Comparison of ENCODE assay signal across 8 cellular contexts in the genomic region with DNA sequence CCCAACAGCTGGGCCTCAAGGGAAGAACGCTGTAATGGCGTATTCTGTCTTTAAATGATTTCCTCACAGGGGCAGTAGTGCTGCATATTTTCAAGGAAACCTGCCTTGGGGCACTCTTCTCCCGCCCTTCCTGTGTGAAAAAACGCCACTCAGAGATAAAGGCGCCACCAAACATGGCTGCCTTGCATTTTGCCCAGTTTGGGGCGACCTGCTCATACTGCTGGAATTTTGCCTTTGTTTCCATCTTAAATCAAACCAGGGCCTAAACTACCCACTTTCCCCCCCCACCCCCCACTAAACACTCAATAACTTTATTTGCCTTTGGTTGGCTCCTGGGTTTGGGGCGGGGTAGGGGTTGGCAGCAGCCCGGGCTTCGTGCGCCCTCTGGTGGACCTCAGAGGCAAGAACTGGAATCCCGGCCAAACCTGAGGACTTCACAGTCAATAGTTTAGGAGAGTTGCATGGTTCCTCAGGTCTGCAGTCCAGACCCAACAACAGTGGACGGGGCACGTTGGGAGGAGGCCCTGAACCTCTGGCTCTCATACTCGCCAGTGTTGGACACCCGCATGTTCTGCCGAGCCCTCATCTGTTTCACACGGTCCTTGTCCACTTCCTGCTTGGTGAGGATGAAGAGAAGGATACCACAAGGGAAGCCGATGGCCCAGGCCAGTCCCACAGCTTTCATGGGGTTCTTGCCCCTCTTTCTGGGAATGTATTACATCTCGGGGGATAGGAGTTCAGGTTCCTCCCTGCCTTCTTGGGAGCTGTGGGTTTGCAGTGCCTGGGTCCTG.
DNase-seq lines count a peak whose midpoint lies in the region; ATAC-seq, FAIRE-seq and TF ChIP-seq lines count a peak whose summit lies in the region.

No MANE protein-coding gene starts in this region.

- 45 to 89% methylated on average over 19 of the region's 19 CpGs for WGBS in pancreas, 2 donors
- whole genome bisulfite sequencing in GM23248 (ENCODE audit: low coverage in 1 of 2, low lambda C conversion rate in 2 of 2, missing lambda C conversion rate in 2 of 2), 2 experiments: 71 to 77% methylated on average over 10 to 19 of the region's 19 CpGs

- ATAC-seq in HG02943 (IDR thresholded peaks at IDR 0.05; ENCODE audit: low read depth, unreplicated experiment) (peak; percentile 87), pancreas (peak; percentile 96 to 99 (median 97)), GM21381 (IDR thresholded peaks at IDR 0.05; ENCODE audit: unreplicated experiment) (no peak)

- no peak overlapping the region for H3K4me2 ChIP-seq in GM23248 (ENCODE audit: unreplicated experiment)

- H3K27ac ChIP-seq in SK-N-MC: no peak overlapping the region
- peak overlapping the region in 1 of 4 donors; percentile 36 for H3K27ac ChIP-seq in pancreas
- no peak overlapping the region for H3K27ac ChIP-seq in GM23248

- no peak overlapping the region for H3K9ac ChIP-seq in SK-N-MC (ENCODE audit: insufficient read length)
- no peak overlapping the region for H3K9ac ChIP-seq in GM23248

- no peaks in the 10 kb centered on the region for H3K9me3 ChIP-seq in SK-N-MC (ENCODE audit: low read depth, low read length)
- H3K9me3 ChIP-seq in pancreas: no peaks in the 10 kb centered on the region
- H3K9me3 ChIP-seq in GM23248 (ENCODE audit: low read depth): no peaks in the 10 kb centered on the region

- no peaks in the 10 kb centered on the region for H4K20me1 ChIP-seq in GM23248 (ENCODE audit: insufficient read depth)

- peaks cover 0 to 1% (median 0%) of the 10 kb centered on the region in 4 donors for H3K27me3 ChIP-seq in pancreas
- no peaks in the 10 kb centered on the region for H3K27me3 ChIP-seq in GM23248 (replicated peaks; ENCODE audit: insufficient read depth)

- no peaks in the 10 kb centered on the region for H3K79me2 ChIP-seq in GM23248 (ENCODE audit: insufficient read depth)

- intact Hi-C loops in pancreas (cut with DNase I): no loop called here

- DNase-seq in NK-92 treated with Interleukin-12 subunit alpha and Interleukin-12 subunit beta, amount 100 ng/mL, for 24 hours (lab: John Stamatoyannopoulos, UW): peak; percentile 7
- no peak for DNase-seq in NK-92 (lab: John Stamatoyannopoulos, UW; ENCODE audit: unreplicated experiment)
- DNase-seq in SK-N-MC (ENCODE audit: low read depth, low spot score): no peak
- peak; percentile 40 for DNase-seq in dermis blood vessel endothelial cell
- DNase-seq in pancreas: peak in 5 of 6 donors; percentile 70 to 89 (median 79)
- no peak for DNase-seq in GM23248

- H3K4me1 ChIP-seq in pancreas (no peaks in the 10 kb centered on the region), GM23248 (ENCODE audit: insufficient read depth) (no peaks in the 10 kb centered on the region)

- no peaks in the 10 kb centered on the region for H3F3A ChIP-seq in GM23248 (ENCODE audit: insufficient read depth)

- peak overlapping the region; percentile 49 for H3K4me3 ChIP-seq in SK-N-MC
- H3K4me3 ChIP-seq in pancreas: peak overlapping the region in 2 of 4 donors; percentile 34 to 36
- no peak overlapping the region for H3K4me3 ChIP-seq in GM23248

- in situ Hi-C loops in GM23248 (cut with MboI): no loop called here

- TF ChIP-seq CTCF in pancreas (IDR thresholded peaks at IDR 0.05): peak in 3 of 4 donors; percentile 26 to 44 (median 35)

- no peak overlapping the region for H2AFZ ChIP-seq in GM23248

- no peaks in the 10 kb centered on the region for H3K9me2 ChIP-seq in GM23248 (ENCODE audit: insufficient read depth)

- H3K36me3 ChIP-seq in SK-N-MC (ENCODE audit: insufficient read depth, low read length): no peaks in the 10 kb centered on the region
- no peaks in the 10 kb centered on the region for H3K36me3 ChIP-seq in pancreas
- no peaks in the 10 kb centered on the region for H3K36me3 ChIP-seq in GM23248 (ENCODE audit: low read depth)

- FAIRE-seq in pancreas (lab: Jason Lieb, UNC): peak; percentile 41

Comparison
In these comparisons a context has a peak if more than half of its experiments do, and no peak if none do; other contexts are left out.
1. DNase-seq: peak in NK-92 treated with Interleukin-12 subunit alpha and Interleukin-12 subunit beta, amount 100 ng/mL, for 24 hours (single experiment), dermis blood vessel endothelial cell (single experiment) and pancreas (5 of 6); none in NK-92 (single experiment), SK-N-MC (single experiment) and GM23248 (single experiment).